In genomic region chr10:29546773-29547313, GRCh38 we compare ENCODE assay signal across 24 cellular contexts.
"Had no signal": no experiment of that assay in that cellular context is flagged by ENCODE, and none has a peak within 500 bp of the region (broad histone marks: within the 10 kb centered on the region; RNA-seq: fewer than 3 reads in every experiment).

No MANE protein-coding gene starts in this region.

- H3K9me3 ChIP-seq: left ventricle myocardium inferior, thoracic aorta, uterus had no signal

- H3K27me3 Mint-ChIP-seq: activated CD4-positive, alpha-beta memory T cell treated with anti-CD3 and anti-CD28 coated beads, Interleukin-2, amount 10 ng/mL, durations not matched to agents 7 days and 5 days; activated CD4-positive, alpha-beta T cell treated with anti-CD3 and anti-CD28 coated beads, Interleukin-2, amount 10 ng/mL, durations not matched to agents 7 days and 5 days; activated T-cell treated with anti-CD3 and anti-CD28 coated beads, Interleukin-2, amount 50 U/mL, for 24 hours; central memory CD8-positive, alpha-beta T cell; stimulated activated naive CD8-positive, alpha-beta T cell treated with anti-CD3 and anti-CD28 coated beads, Interleukin-15, Interleukin-2, amounts not matched to agents 100 ng/mL and 50 ng/mL, for 24 hours; type B pancreatic cell had no signal

- DNase-seq: activated CD4-positive, alpha-beta memory T cell treated with anti-CD3 and anti-CD28 coated beads, Interleukin-2, amount 10 ng/mL, durations not matched to agents 7 days and 5 days; activated CD4-positive, alpha-beta T cell treated with anti-CD3 and anti-CD28 coated beads for 1 hour; activated CD4-positive, alpha-beta T cell treated with anti-CD3 and anti-CD28 coated beads, Interleukin-2, amount 10 ng/mL, durations not matched to agents 7 days and 5 days; activated CD8-positive, alpha-beta memory T cell treated with anti-CD3 and anti-CD28 coated beads, Interleukin-2, amount 50 U/mL, for 48 hours; activated gamma-delta T cell; activated T-cell treated with anti-CD3 and anti-CD28 coated beads, Interleukin-2, amount 50 U/mL, for 24 hours; effector memory CD4-positive, alpha-beta T cell; erythroblast; foreskin keratinocyte; left ventricle myocardium inferior; mesendoderm; nephron progenitor cell; right cardiac atrium; stimulated activated CD4-positive, alpha-beta T cell treated with anti-CD3 and anti-CD28 coated beads, Interleukin-2, amount 100 ng/mL, for 48 hours; T-helper 2 cell; uterus had no signal

- H3K27ac ChIP-seq: foreskin keratinocyte, left ventricle myocardium inferior, parathyroid adenoma, uterus had no signal

- H3K4me1 Mint-ChIP-seq: central memory CD8-positive, alpha-beta T cell had no signal

- H3K9me3 Mint-ChIP-seq: activated CD4-positive, alpha-beta memory T cell treated with anti-CD3 and anti-CD28 coated beads, Interleukin-2, amount 10 ng/mL, durations not matched to agents 7 days and 5 days; activated CD4-positive, alpha-beta T cell treated with anti-CD3 and anti-CD28 coated beads, Interleukin-2, amount 10 ng/mL, durations not matched to agents 7 days and 5 days; activated naive CD4-positive, alpha-beta T cell treated with anti-CD3 and anti-CD28 coated beads, Interleukin-2, amount 50 U/mL, for 72 hours; activated T-cell treated with anti-CD3 and anti-CD28 coated beads, Interleukin-2, amount 50 U/mL, for 24 hours; central memory CD8-positive, alpha-beta T cell; nephron progenitor cell; stimulated activated naive CD8-positive, alpha-beta T cell treated with anti-CD3 and anti-CD28 coated beads, Interleukin-15, Interleukin-2, amounts not matched to agents 100 ng/mL and 50 ng/mL, for 24 hours; type B pancreatic cell; WTC11 had no signal

- ATAC-seq: activated naive CD4-positive, alpha-beta T cell treated with anti-CD3 and anti-CD28 coated beads, Interleukin-2, amount 50 U/mL, for 72 hours; foreskin keratinocyte; right cardiac atrium; WTC11 had no signal

- H3K4me3 ChIP-seq: left ventricle myocardium inferior, lung, thoracic aorta, uterus had no signal

- H3K36me3 ChIP-seq: uterus had no signal

- H3K4me1 ChIP-seq: foreskin keratinocyte had no signal

- H3K27ac Mint-ChIP-seq: activated CD4-positive, alpha-beta memory T cell treated with anti-CD3 and anti-CD28 coated beads, Interleukin-2, amount 10 ng/mL, durations not matched to agents 7 days and 5 days; activated CD4-positive, alpha-beta T cell treated with anti-CD3 and anti-CD28 coated beads, Interleukin-2, amount 10 ng/mL, durations not matched to agents 7 days and 5 days; activated naive CD4-positive, alpha-beta T cell treated with anti-CD3 and anti-CD28 coated beads, Interleukin-2, amount 50 U/mL, for 72 hours; activated T-cell treated with anti-CD3 and anti-CD28 coated beads, Interleukin-2, amount 50 U/mL, for 24 hours; nephron progenitor cell; stimulated activated naive CD8-positive, alpha-beta T cell treated with anti-CD3 and anti-CD28 coated beads, Interleukin-15, Interleukin-2, amounts not matched to agents 100 ng/mL and 50 ng/mL, for 24 hours; type B pancreatic cell; WTC11 had no signal

- H3K27me3 ChIP-seq: foreskin keratinocyte, uterus had no signal

- H3K4me3 Mint-ChIP-seq: activated CD4-positive, alpha-beta memory T cell treated with anti-CD3 and anti-CD28 coated beads, Interleukin-2, amount 10 ng/mL, durations not matched to agents 7 days and 5 days; activated CD4-positive, alpha-beta T cell treated with anti-CD3 and anti-CD28 coated beads, Interleukin-2, amount 10 ng/mL, durations not matched to agents 7 days and 5 days; activated T-cell treated with anti-CD3 and anti-CD28 coated beads, Interleukin-2, amount 50 U/mL, for 24 hours; central memory CD8-positive, alpha-beta T cell; nephron progenitor cell; stimulated activated naive CD8-positive, alpha-beta T cell treated with anti-CD3 and anti-CD28 coated beads, Interleukin-15, Interleukin-2, amounts not matched to agents 100 ng/mL and 50 ng/mL, for 24 hours; type B pancreatic cell; WTC11 had no signal
